In the genomic region with DNA sequence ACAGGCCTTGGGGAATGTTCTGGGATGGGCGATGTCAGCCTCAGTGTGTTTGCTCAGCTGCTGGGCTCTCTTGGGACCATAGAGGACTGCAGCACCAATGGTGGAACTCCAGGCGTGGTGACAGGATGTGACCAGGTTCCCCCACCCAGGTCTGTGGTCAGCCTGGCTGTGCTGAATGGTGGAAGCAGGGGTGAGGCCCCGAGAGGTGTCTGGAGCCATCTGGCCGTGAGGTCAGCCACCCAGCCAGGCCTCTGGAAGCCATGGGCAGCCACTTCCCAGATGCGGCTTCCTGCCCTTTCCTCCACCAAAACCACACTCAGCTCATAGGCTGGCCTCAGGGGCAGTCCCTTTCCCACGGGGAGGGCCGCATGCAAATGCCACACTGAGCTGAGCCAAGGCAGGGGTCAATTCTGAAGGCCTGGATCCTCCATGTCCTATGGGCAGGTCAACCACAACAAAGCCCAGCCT, we compare ENCODE assay signal across 8 cellular contexts. TPM values are rescaled to one million over a fixed set of nuclear protein-coding genes. Genes with fewer than 3 reads are reported as not detected.
A peak's percentile ranks its signal among the peaks of the same experiment; 100 is the strongest.
DNase-seq lines count a peak whose midpoint lies in the region; ATAC-seq lines count a peak whose summit lies in the region.

No MANE protein-coding gene starts in this region.

- CTCF ChIA-PET in CD8-positive, alpha-beta memory T cell (lab: Charles Lee) = interaction anchor here (0.7 to 3.7 kb wide), 3 partner anchors 32 to 396 kb away, joined by 3 to 15 read pairs (median 4); no protein-coding TSS in a partner anchor

- peak overlapping the region; percentile 85 to 96 (median 95) for H3K27ac Mint-ChIP-seq in CD8-positive, alpha-beta memory T cell
- H3K27ac Mint-ChIP-seq in immature natural killer cell = peak overlapping the region; percentile 95 to 98 (median 97)

- H3K27me3 Mint-ChIP-seq in CD8-positive, alpha-beta memory T cell = peaks cover 0 to 2% of the 10 kb centered on the region in 2 donors
- H3K27me3 Mint-ChIP-seq in immature natural killer cell (ENCODE audit: low read depth in 3 of 3) = peaks cover 2 to 32% (median 13%) of the 10 kb centered on the region in 3 donors

- no peaks in the 10 kb centered on the region for H3K36me3 Mint-ChIP-seq in CD8-positive, alpha-beta memory T cell
- H3K36me3 Mint-ChIP-seq in immature natural killer cell = peaks cover 0 to 7% (median 0%) of the 10 kb centered on the region in 3 donors

- peak; percentile 61 for ATAC-seq in GM21723 (IDR thresholded peaks at IDR 0.05; ENCODE audit: unreplicated experiment)
- no peak for ATAC-seq in GM21390 (IDR thresholded peaks at IDR 0.05; ENCODE audit: unreplicated experiment)
- no peak for ATAC-seq in HG02840 (IDR thresholded peaks at IDR 0.05; ENCODE audit: low FRiP score, unreplicated experiment)

- peak in 1 of 5 donors; percentile 48 for DNase-seq in CD8-positive, alpha-beta memory T cell
- DNase-seq in SKM-1 (lab: John Stamatoyannopoulos, UW; ENCODE audit: unreplicated experiment) (peak; percentile 67), immature natural killer cell (peak; percentile 72 to 78 (median 75)), RKO (ENCODE audit: low spot score) (no peak)
- DNase-seq in central memory CD4-positive, alpha-beta T cell = no peak

- POLR2A ChIA-PET in CD8-positive, alpha-beta memory T cell (lab: Charles Lee) = interaction anchor here (1.7 kb wide), 1 partner anchor 8 kb away, joined by 5 read pairs; the partner anchor contains the start of gene MAPK7

- no peaks in the 10 kb centered on the region for H3K27me3 ChIP-seq in CD8-positive, alpha-beta memory T cell (ENCODE audit: insufficient read depth, low read length, poor library complexity, severe bottlenecking)

- H3K4me1 ChIP-seq in CD8-positive, alpha-beta memory T cell (ENCODE audit: insufficient read depth, low read length) = peaks cover 44% of the 10 kb centered on the region

- peak overlapping the region; percentile 48 to 85 (median 83) for H3K4me3 Mint-ChIP-seq in CD8-positive, alpha-beta memory T cell
- peak overlapping the region; percentile 84 to 100 (median 88) for H3K4me3 Mint-ChIP-seq in immature natural killer cell

- peak overlapping the region; percentile 3 for H3K4me3 ChIP-seq in CD8-positive, alpha-beta memory T cell (ENCODE audit: low read length)

- no peak overlapping the region for H3K27ac ChIP-seq in CD8-positive, alpha-beta memory T cell (ENCODE audit: low read depth, low read length)

- no peaks in the 10 kb centered on the region for H3K9me3 Mint-ChIP-seq in CD8-positive, alpha-beta memory T cell
- peaks cover 0 to 2% (median 0%) of the 10 kb centered on the region in 6 donors for H3K9me3 Mint-ChIP-seq in immature natural killer cell

- H3K9me3 ChIP-seq in CD8-positive, alpha-beta memory T cell (ENCODE audit: low read length) = no peaks in the 10 kb centered on the region

- no peaks in the 10 kb centered on the region for H3K36me3 ChIP-seq in CD8-positive, alpha-beta memory T cell (ENCODE audit: insufficient read depth, low read length)

- peaks cover 48 to 52% (median 50%) of the 10 kb centered on the region in 3 donors for H3K4me1 Mint-ChIP-seq in CD8-positive, alpha-beta memory T cell
- peaks cover 86 to 87% of the 10 kb centered on the region in 2 donors for H3K4me1 Mint-ChIP-seq in immature natural killer cell

RNA-seq across cellular contexts. Expression of gene MAPK7, which starts 7.8 kb away (rescaled TPM):
- total RNA-seq in CD8-positive, alpha-beta memory T cell = 10 to 100 TPM; 15.1 to 19.8 TPM
- 11.2 TPM for polyA plus RNA-seq in CD8-positive, alpha-beta memory T cell
- polyA plus RNA-seq in immature natural killer cell = 10 to 100 TPM in 1 of 3 donors, 1 to 10 TPM in 2; 3.4 to 23.0 (median 7.3) TPM

RNA-seq across cellular contexts. Expression of gene B9D1, which starts 8.0 kb away (rescaled TPM):
- total RNA-seq in CD8-positive, alpha-beta memory T cell = 1 to 10 TPM; 4.8 to 6.8 TPM
- polyA plus RNA-seq in CD8-positive, alpha-beta memory T cell = 0.67 TPM
- polyA plus RNA-seq in immature natural killer cell = 1 to 10 TPM; 2.5 to 4.4 (median 2.5) TPM

RNA-seq across cellular contexts. Expression of gene MFAP4, which starts 16.5 kb away (rescaled TPM):
- total RNA-seq in CD8-positive, alpha-beta memory T cell = not detected
- polyA plus RNA-seq in CD8-positive, alpha-beta memory T cell = not detected
- polyA plus RNA-seq in immature natural killer cell = under 1 TPM in 1 of 3 donors, not detected in 2; 0.18 TPM

RNA-seq across cellular contexts. Expression of gene RNF112, which starts 40.5 kb away (rescaled TPM):
- total RNA-seq in CD8-positive, alpha-beta memory T cell = under 1 TPM; 0.18 to 0.22 TPM
- polyA plus RNA-seq in CD8-positive, alpha-beta memory T cell = not detected
- not detected for polyA plus RNA-seq in immature natural killer cell

Comparison
In these comparisons a context has a peak if more than half of its experiments do, and no peak if none do; other contexts are left out.
1. DNase-seq: peak in SKM-1 (single experiment) and immature natural killer cell (3 of 3); none in central memory CD4-positive, alpha-beta T cell (single experiment) and RKO (single experiment).